In genomic region chr5:115841382-115842088, GRCh38 we compare ENCODE assay signal across 1 cellular context.
TF ChIP-seq lines count a peak whose summit lies in the region.

Gene AP3S1, plus strand, starts transcription at chr5:115841935. Its CDS starts 103 bp downstream, at chr5:115842038.
Gene ATG12, minus strand, starts transcription at chr5:115841565. Its CDS starts 13 bp downstream, at chr5:115841552.

TF ChIP-seq in HepG2, 621 proteins besides CTCF, POLR2A, EP300 and RAD21 (continued from another document and continues in another):
- TF ChIP-seq ZBED4 (CRISPR knock-in tag; IDR thresholded peaks at IDR 0.05; ENCODE audit: borderline replicate concordance) (0 out of 2 replicates have a peak, but pooled peaks have one; percentile 38), HDAC2 (CRISPR knock-in tag; IDR thresholded peaks at IDR 0.05) (peak; percentile 63; the same call in 1 of the 2 replicates), BCL3 (CRISPR knock-in tag; IDR thresholded peaks at IDR 0.05) (peak; percentile 38; the same call in 1 of the 2 replicates), SATB2 (CRISPR knock-in tag; IDR thresholded peaks at IDR 0.05) (peak; percentile 16), ZBTB26 (CRISPR knock-in tag; IDR thresholded peaks at IDR 0.05; ENCODE audit: borderline replicate concordance) (peak; percentile 86), ZBTB8A (CRISPR knock-in tag; IDR thresholded peaks at IDR 0.05; ENCODE audit: borderline replicate concordance, low read depth) (peak; percentile 26; the same call in 1 of the 2 replicates), ZNF713 (CRISPR knock-in tag; IDR thresholded peaks at IDR 0.05) (no peak; the same call in none of the 2 replicates), ZNF616 (CRISPR knock-in tag; IDR thresholded peaks at IDR 0.05; ENCODE audit: low read depth) (0 out of 2 replicates have a peak, but pooled peaks have one; percentile 72), TFE3 (CRISPR knock-in tag; IDR thresholded peaks at IDR 0.05) (peak; percentile 91), SMC3 (IDR thresholded peaks at IDR 0.05; ENCODE audit: low read length) (no peak), SRY (CRISPR knock-in tag; IDR thresholded peaks at IDR 0.05) (peak; percentile 95; the same call in 1 of the 2 replicates), MEIS1 (CRISPR knock-in tag; IDR thresholded peaks at IDR 0.05; ENCODE audit: borderline replicate concordance) (no peak; the same call in 1 of the 2 replicates), HNF1B (CRISPR knock-in tag; IDR thresholded peaks at IDR 0.05) (no peak), GMEB1 (CRISPR knock-in tag; IDR thresholded peaks at IDR 0.05; ENCODE audit: borderline replicate concordance) (peak; percentile 81), FOXA1 (IDR thresholded peaks at IDR 0.05) (no peak), FOXA1 (CRISPR knock-in tag; IDR thresholded peaks at IDR 0.05) (peak; percentile 28; the same call in 1 of the 2 replicates), PHF8 (CRISPR knock-in tag; IDR thresholded peaks at IDR 0.05) (peak; percentile 93), RERE (CRISPR knock-in tag; IDR thresholded peaks at IDR 0.05; ENCODE audit: low read depth) (no peak), NFE2L2 (IDR thresholded peaks at IDR 0.05; ENCODE audit: low read length) (no peak), TRAFD1 (CRISPR knock-in tag; IDR thresholded peaks at IDR 0.05; ENCODE audit: borderline replicate concordance) (no peak), STAT5B (CRISPR knock-in tag; IDR thresholded peaks at IDR 0.05) (0 out of 2 replicates have a peak, but pooled peaks have one; percentile 44), MZF1 (CRISPR knock-in tag; IDR thresholded peaks at IDR 0.05; ENCODE audit: borderline replicate concordance) (0 out of 2 replicates have a peak, but pooled peaks have one; percentile 46), TEAD3 (CRISPR knock-in tag; optimal IDR thresholded peaks at IDR 0.05; ENCODE audit: borderline replicate concordance) (no peak), ATF7-NPFF (CRISPR knock-in tag; IDR thresholded peaks at IDR 0.05; ENCODE audit: low read depth) (peak; percentile 86), ZNF703 (CRISPR knock-in tag; IDR thresholded peaks at IDR 0.05; ENCODE audit: borderline replicate concordance) (no peak), NFKB2 (CRISPR knock-in tag; IDR thresholded peaks at IDR 0.05; ENCODE audit: borderline replicate concordance) (peak; percentile 95; the same call in 1 of the 2 replicates), POLR2AphosphoS2 (IDR thresholded peaks at IDR 0.05; ENCODE audit: low read depth, low read length) (no peak), ZUFSP (CRISPR knock-in tag; IDR thresholded peaks at IDR 0.05; ENCODE audit: borderline replicate concordance) (no peak), IKZF4 (CRISPR knock-in tag; IDR thresholded peaks at IDR 0.05; ENCODE audit: borderline replicate concordance, low read depth, not compliant biosample characterization) (peak; percentile 69)
